19 cellular contexts compared by ENCODE assay signal in the genomic region with DNA sequence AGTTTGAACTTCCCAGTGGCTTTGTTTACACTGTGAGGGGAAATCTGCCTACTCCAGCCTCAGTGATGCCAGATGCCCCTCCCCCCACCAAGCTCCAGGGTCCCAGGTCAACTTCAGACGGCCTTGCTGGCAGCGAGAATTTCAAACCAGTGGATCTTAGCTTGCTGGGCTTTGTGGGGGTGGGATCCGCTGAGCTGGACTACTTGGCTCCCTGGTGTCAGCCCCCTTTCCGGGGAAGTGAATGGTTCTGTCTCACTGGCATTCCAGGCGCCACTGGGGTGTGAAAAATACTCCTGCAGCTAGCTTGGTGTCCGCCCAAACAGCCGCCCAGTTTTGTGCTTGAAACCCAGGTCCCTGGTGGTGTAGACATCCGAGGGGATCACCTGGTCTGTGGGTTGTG.
"Had no signal": no experiment of that assay in that cellular context is flagged by ENCODE, and none has a peak within 500 bp of the region (broad histone marks: within the 10 kb centered on the region; RNA-seq: fewer than 3 reads in every experiment).

No MANE protein-coding gene starts in this region.

- H3K4me3 ChIP-seq: heart left ventricle, skin epidermis, testis, transverse colon had no signal

- DNase-seq: activated CD4-positive, alpha-beta T cell treated with anti-CD3 and anti-CD28 coated beads for 4 hours; activated CD4-positive, alpha-beta T cell treated with anti-CD3 and anti-CD28 coated beads, Interleukin-2, amount 50 U/mL, for 4 hours; activated naive CD4-positive, alpha-beta T cell treated with Interleukin-2 at 50 U/mL for 16 hours; activated T-cell treated with anti-CD3 and anti-CD28 coated beads for 4 hours; activated T-cell treated with anti-CD3 and anti-CD28 coated beads, Interleukin-2, amount 50 U/mL, for 72 hours; anterior cingulate cortex; effector memory CD4-positive, alpha-beta T cell; heart left ventricle; hypothalamus; natural killer cell; stimulated activated CD4-positive, alpha-beta T cell treated with anti-CD3 and anti-CD28 coated beads, Interleukin-12 subunit alpha, Interleukin-12 subunit beta, amount 100 ng/mL, for 4 hours; stimulated activated CD4-positive, alpha-beta T cell treated with anti-CD3 and anti-CD28 coated beads, Interleukin-4, amount 100 ng/mL, for 1 hour; stimulated activated naive CD8-positive, alpha-beta T cell treated with anti-CD3 and anti-CD28 coated beads, Interleukin-15, Interleukin-2, amounts not matched to agents 100 U/mL and 50 U/mL, for 24 hours; T-helper 1 cell; testis; transverse colon had no signal

- H3K27me3 ChIP-seq: heart left ventricle, neutrophil, testis, transverse colon had no signal

- ATAC-seq: activated T-cell treated with anti-CD3 and anti-CD28 coated beads, Interleukin-2, amount 50 U/mL, for 72 hours; heart left ventricle; natural killer cell; sciatic nerve; stimulated activated naive CD8-positive, alpha-beta T cell treated with anti-CD3 and anti-CD28 coated beads, Interleukin-15, Interleukin-2, amounts not matched to agents 100 U/mL and 50 U/mL, for 24 hours had no signal

- H3K27ac ChIP-seq: heart left ventricle, neutrophil, transverse colon had no signal

- H3K9me3 ChIP-seq: heart left ventricle, neutrophil, testis, transverse colon had no signal

- H3K36me3 ChIP-seq: heart left ventricle, neutrophil, transverse colon had no signal

- H3K4me1 ChIP-seq: heart left ventricle, transverse colon had no signal
